In genomic region chr6:142845624-142846458, GRCh38 we compare ENCODE assay signal across 1 cellular context.
TF ChIP-seq lines count a peak whose summit lies in the region.

No MANE protein-coding gene starts in this region.

TF ChIP-seq in HepG2, 621 proteins besides CTCF, POLR2A, EP300 and RAD21 (continued from another document and continues in another):
- TF ChIP-seq ARID5B (CRISPR knock-in tag; IDR thresholded peaks at IDR 0.05) (peak; percentile 99), ZNF484 (CRISPR knock-in tag; IDR thresholded peaks at IDR 0.05; ENCODE audit: borderline replicate concordance, low read depth) (no peak), TFAP4 (IDR thresholded peaks at IDR 0.05; ENCODE audit: borderline replicate concordance, low read depth) (peak; percentile 90), ZNF256 (CRISPR knock-in tag; conservative IDR thresholded peaks at IDR 0.05) (no peak), ZNF460 (CRISPR knock-in tag; IDR thresholded peaks at IDR 0.05; ENCODE audit: borderline replicate concordance) (peak; percentile 68; the same call in 1 of the 2 replicates), KDM4B (CRISPR knock-in tag; IDR thresholded peaks at IDR 0.05) (peak; percentile 98), AKAP8 (CRISPR knock-in tag; IDR thresholded peaks at IDR 0.05) (peak; percentile 83; the same call in 1 of the 2 replicates), HNF4A (CRISPR knock-in tag; IDR thresholded peaks at IDR 0.05) (peak; percentile 99), ZHX2 (IDR thresholded peaks at IDR 0.05; ENCODE audit: low read depth) (peak; percentile 47), ZHX2 (CRISPR knock-in tag; IDR thresholded peaks at IDR 0.05; ENCODE audit: borderline replicate concordance) (no peak; the same call in 1 of the 2 replicates), BRF2 (CRISPR knock-in tag; IDR thresholded peaks at IDR 0.05) (peak; percentile 81; the same call in 1 of the 2 replicates), SPEN (CRISPR knock-in tag; IDR thresholded peaks at IDR 0.05; ENCODE audit: low read depth) (peak; percentile 92), TBP (CRISPR knock-in tag; IDR thresholded peaks at IDR 0.05) (no peak), HNF1B (CRISPR knock-in tag; IDR thresholded peaks at IDR 0.05) (peak; percentile 98), ZNF121 (CRISPR knock-in tag; IDR thresholded peaks at IDR 0.05) (peak; percentile 64), MXI1 (IDR thresholded peaks at IDR 0.05; ENCODE audit: borderline replicate concordance, low read depth, low read length) (peak; percentile 90; the same call in 1 of the 3 replicates), ZBTB10 (CRISPR knock-in tag; IDR thresholded peaks at IDR 0.05; ENCODE audit: borderline replicate concordance) (no peak), ZNF326 (CRISPR knock-in tag; IDR thresholded peaks at IDR 0.05; ENCODE audit: borderline replicate concordance) (no peak), ZNF720 (CRISPR knock-in tag; IDR thresholded peaks at IDR 0.05) (no peak), PCBP1 (IDR thresholded peaks at IDR 0.05; ENCODE audit: borderline replicate concordance, low read depth, low read length) (no peak), AFF4 (CRISPR knock-in tag; IDR thresholded peaks at IDR 0.05) (0 out of 2 replicates have a peak, but pooled peaks have one; percentile 52), PHF21A (CRISPR knock-in tag; IDR thresholded peaks at IDR 0.05) (peak; percentile 99), SNAPC2 (CRISPR knock-in tag; IDR thresholded peaks at IDR 0.05) (peak; percentile 78; the same call in 1 of the 2 replicates), ZBTB14 (CRISPR knock-in tag; IDR thresholded peaks at IDR 0.05) (no peak), GABPB1 (CRISPR knock-in tag; IDR thresholded peaks at IDR 0.05) (peak; percentile 73)
- TF ChIP-seq, protein P1, sequence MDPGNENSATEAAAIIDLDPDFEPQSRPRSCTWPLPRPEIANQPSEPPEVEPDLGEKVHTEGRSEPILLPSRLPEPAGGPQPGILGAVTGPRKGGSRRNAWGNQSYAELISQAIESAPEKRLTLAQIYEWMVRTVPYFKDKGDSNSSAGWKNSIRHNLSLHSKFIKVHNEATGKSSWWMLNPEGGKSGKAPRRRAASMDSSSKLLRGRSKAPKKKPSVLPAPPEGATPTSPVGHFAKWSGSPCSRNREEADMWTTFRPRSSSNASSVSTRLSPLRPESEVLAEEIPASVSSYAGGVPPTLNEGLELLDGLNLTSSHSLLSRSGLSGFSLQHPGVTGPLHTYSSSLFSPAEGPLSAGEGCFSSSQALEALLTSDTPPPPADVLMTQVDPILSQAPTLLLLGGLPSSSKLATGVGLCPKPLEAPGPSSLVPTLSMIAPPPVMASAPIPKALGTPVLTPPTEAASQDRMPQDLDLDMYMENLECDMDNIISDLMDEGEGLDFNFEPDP (CRISPR knock-in tag; conservative IDR thresholded peaks at IDR 0.05) = no peak
- TF ChIP-seq, protein P2, sequence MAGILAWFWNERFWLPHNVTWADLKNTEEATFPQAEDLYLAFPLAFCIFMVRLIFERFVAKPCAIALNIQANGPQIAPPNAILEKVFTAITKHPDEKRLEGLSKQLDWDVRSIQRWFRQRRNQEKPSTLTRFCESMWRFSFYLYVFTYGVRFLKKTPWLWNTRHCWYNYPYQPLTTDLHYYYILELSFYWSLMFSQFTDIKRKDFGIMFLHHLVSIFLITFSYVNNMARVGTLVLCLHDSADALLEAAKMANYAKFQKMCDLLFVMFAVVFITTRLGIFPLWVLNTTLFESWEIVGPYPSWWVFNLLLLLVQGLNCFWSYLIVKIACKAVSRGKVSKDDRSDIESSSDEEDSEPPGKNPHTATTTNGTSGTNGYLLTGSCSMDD (CRISPR knock-in tag; IDR thresholded peaks at IDR 0.05) = no peak
